ENCODE assay signal across 10 cellular contexts in the genomic region with DNA sequence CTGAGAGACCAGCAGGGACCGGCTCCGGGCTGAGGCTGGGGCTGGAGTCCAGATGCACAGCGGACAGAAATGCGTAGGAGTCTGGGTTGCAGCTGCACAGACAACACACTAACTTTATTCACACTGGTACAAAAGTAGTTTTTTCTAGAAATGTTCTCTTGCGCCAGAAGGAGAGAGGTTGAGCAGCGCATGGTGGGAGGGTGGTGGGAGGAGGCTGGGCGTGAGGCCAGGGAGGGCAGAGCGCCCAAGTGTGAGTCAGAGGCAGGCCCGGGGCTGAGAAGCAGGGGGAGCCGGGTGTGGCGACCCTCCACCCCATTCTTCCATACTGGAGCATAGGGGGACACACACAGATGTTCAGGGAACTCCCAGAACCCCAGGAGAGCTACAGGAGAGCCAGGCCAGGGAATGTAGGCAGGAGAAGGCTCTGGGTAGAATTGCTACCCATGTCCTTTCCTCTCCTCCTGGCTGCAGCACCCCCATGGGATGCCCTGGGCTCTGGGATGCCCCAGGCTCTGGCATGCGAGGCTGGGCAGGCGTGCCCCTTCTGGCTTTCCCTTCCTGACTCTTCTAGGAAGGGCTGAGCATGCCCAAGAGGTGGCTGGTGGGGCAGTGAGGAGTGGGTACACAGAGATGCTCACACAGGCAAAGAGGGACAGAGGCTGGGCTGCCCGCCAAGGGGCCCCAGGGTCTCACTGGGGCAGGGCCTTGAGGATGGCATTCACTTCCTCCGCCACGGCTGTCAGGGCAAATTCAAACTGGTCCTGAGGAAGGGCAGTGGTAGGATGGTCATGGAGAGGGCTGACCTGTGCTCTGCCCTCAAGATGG. TPM values are rescaled to one million over a fixed set of nuclear protein-coding genes. Genes with fewer than 3 reads are reported as not detected.
DNase-seq lines count a peak whose midpoint lies in the region; ATAC-seq lines count a peak whose summit lies in the region.
"Had no signal": no experiment of that assay in that cellular context is flagged by ENCODE, and none has a peak within 500 bp of the region (broad histone marks: within the 10 kb centered on the region; RNA-seq: fewer than 3 reads in every experiment).

No MANE protein-coding gene starts in this region.

- no peak overlapping the region for H3K27ac Mint-ChIP-seq in T-helper 2 cell treated with Interferon-gamma antibody and Interleukin-4, amounts not matched to agents 5 μg/mL and 100 μg/mL, for 36 hours

- no peak for ATAC-seq in HG02973 (IDR thresholded peaks at IDR 0.05; ENCODE audit: unreplicated experiment)

- H3K9me3 Mint-ChIP-seq in T-helper 2 cell treated with Interferon-gamma antibody and Interleukin-4, amounts not matched to agents 5 μg/mL and 100 μg/mL, for 36 hours = no peaks in the 10 kb centered on the region

- peaks cover 5% of the 10 kb centered on the region for H3K36me3 Mint-ChIP-seq in T-helper 2 cell treated with Interferon-gamma antibody and Interleukin-4, amounts not matched to agents 5 μg/mL and 100 μg/mL, for 36 hours (ENCODE audit: low read depth)

- peaks cover 6% of the 10 kb centered on the region for H3K4me1 Mint-ChIP-seq in T-helper 2 cell treated with Interferon-gamma antibody and Interleukin-4, amounts not matched to agents 5 μg/mL and 100 μg/mL, for 36 hours (ENCODE audit: low read depth)

- H3K27me3 Mint-ChIP-seq in T-helper 2 cell treated with Interferon-gamma antibody and Interleukin-4, amounts not matched to agents 5 μg/mL and 100 μg/mL, for 36 hours (ENCODE audit: low read depth) = no peaks in the 10 kb centered on the region

- DNase-seq in AG08395 (ENCODE audit: low spot score) = peak; percentile 89
- DNase-seq in NCI-H226 = peak; percentile 89
- DNase-seq in epidermal melanocyte (ENCODE audit: insufficient read length, low spot score) = peak; percentile 75
- peak; percentile 82 for DNase-seq in myocyte (ENCODE audit: low read depth)
- no peak for DNase-seq in NCI-H2029 treated with DMSO at 0.1 percent for 48 hours (lab: John Stamatoyannopoulos, UW)
- no peak for DNase-seq in central memory CD4-positive, alpha-beta T cell
- DNase-seq in T-helper 2 cell treated with Interferon-gamma antibody and Interleukin-4, amounts not matched to agents 5 μg/mL and 100 μg/mL, for 36 hours (ENCODE audit: low spot score) = no peak
- DNase-seq: NCI-H510A treated with DMSO at 0.1 percent for 48 hours had no signal

- H3K4me3 Mint-ChIP-seq in T-helper 2 cell treated with Interferon-gamma antibody and Interleukin-4, amounts not matched to agents 5 μg/mL and 100 μg/mL, for 36 hours = no peak overlapping the region

RNA-seq across cellular contexts. Expression of gene DNAJB2, which starts 10.6 kb away (rescaled TPM):
- total RNA-seq in myocyte = 40.1 and 80.0 TPM in 2 replicates
- polyA plus RNA-seq in myocyte (2012) = 57.2 TPM

RNA-seq across cellular contexts. Expression of gene PTPRN, which starts 19.5 kb away (rescaled TPM):
- total RNA-seq in myocyte = 0.24 and 0.68 TPM in 2 replicates
- polyA plus RNA-seq in myocyte (2012) = 0.15 TPM
- total RNA-seq: dermis microvascular lymphatic vessel endothelial cell had no signal

RNA-seq across cellular contexts. Expression of gene TUBA4A, which starts 36.0 kb away (rescaled TPM):
- 120 and 128 TPM in 2 replicates for total RNA-seq in myocyte
- 65.1 TPM for polyA plus RNA-seq in myocyte (2012)

RNA-seq across cellular contexts. Expression of gene TUBA4B, which starts 36.7 kb away (rescaled TPM):
- 0.11 TPM in 1 of 2 replicates, not detected in the other for total RNA-seq in myocyte
- not detected for polyA plus RNA-seq in myocyte (2012)
- total RNA-seq: dermis microvascular lymphatic vessel endothelial cell had no signal

RNA-seq across cellular contexts. Expression of gene RESP18, which starts 42.8 kb away (rescaled TPM):
- total RNA-seq in myocyte = not detected in 2 replicates
- not detected for polyA plus RNA-seq in myocyte (2012)
- total RNA-seq: dermis microvascular lymphatic vessel endothelial cell had no signal

Comparison
In these comparisons a context has a peak if more than half of its experiments do, and no peak if none do; other contexts are left out.
1. DNase-seq: peak in AG08395 (single experiment), NCI-H226 (single experiment), epidermal melanocyte (single experiment) and myocyte (single experiment); none in NCI-H2029 treated with DMSO at 0.1 percent for 48 hours (single experiment), central memory CD4-positive, alpha-beta T cell (single experiment) and T-helper 2 cell treated with Interferon-gamma antibody and Interleukin-4, amounts not matched to agents 5 μg/mL and 100 μg/mL, for 36 hours (single experiment).